Comparison of ENCODE assay signal across 9 cellular contexts in genomic region chr1:30748699-30749401, GRCh38. TPM values are rescaled to one million over a fixed set of nuclear protein-coding genes. Genes with fewer than 3 reads are reported as not detected.
A peak's percentile ranks its signal among the peaks of the same experiment; 100 is the strongest.
DNase-seq lines count a peak whose midpoint lies in the region; ATAC-seq and TF ChIP-seq lines count a peak whose summit lies in the region.
"Had no signal": no experiment of that assay in that cellular context is flagged by ENCODE, and none has a peak within 500 bp of the region (broad histone marks: within the 10 kb centered on the region; RNA-seq: fewer than 3 reads in every experiment).

No MANE protein-coding gene starts in this region.

- no peaks in the 10 kb centered on the region for H3K9me2 ChIP-seq in SU-DHL-6 (replicated peaks; ENCODE audit: insufficient read depth, low read length)

- peaks cover 96% of the 10 kb centered on the region for H3K79me2 ChIP-seq in SU-DHL-6 (ENCODE audit: insufficient read depth, low read length)

- DNase-seq in NCI-H1105 treated with DMSO at 0.1 percent for 48 hours (lab: John Stamatoyannopoulos, UW) (peak; percentile 3), NCI-H1105 (lab: John Stamatoyannopoulos, UW) (no peak), epithelial cell of esophagus (ENCODE audit: low read depth) (peak; percentile 8), esophagus muscularis mucosa (ENCODE audit: extremely low spot score) (no peak), upper lobe of left lung (no peak)
- peak; percentile 45 for DNase-seq in stimulated activated CD4-positive, alpha-beta T cell treated with anti-CD3 and anti-CD28 coated beads, Interleukin-4, amount 100 ng/mL, for 24 hours

- H3K9ac ChIP-seq in SU-DHL-6 (ENCODE audit: low read length), result peak overlapping the region; percentile 58

- intact Hi-C loops in esophagus muscularis mucosa (cut with DNase I), result no loop called here

- H3K9me3 ChIP-seq in SU-DHL-6 (ENCODE audit: insufficient read depth, low read length) (no peaks in the 10 kb centered on the region), esophagus muscularis mucosa (no peaks in the 10 kb centered on the region), upper lobe of left lung (no peaks in the 10 kb centered on the region)
- H3K9me3 ChIP-seq: A549 had no signal

- H3F3A ChIP-seq in SU-DHL-6 (ENCODE audit: insufficient read depth), result peaks cover 77% of the 10 kb centered on the region

- TF ChIP-seq CTCF in SU-DHL-6 (IDR thresholded peaks at IDR 0.05; ENCODE audit: insufficient read depth, low read length, poor library complexity, severe bottlenecking), result no peak
- TF ChIP-seq CTCF in epithelial cell of esophagus (IDR thresholded peaks at IDR 0.05; ENCODE audit: insufficient read depth, low read depth, low read length, missing control alignments), result no peak
- no peak for TF ChIP-seq CTCF in esophagus muscularis mucosa (IDR thresholded peaks at IDR 0.05)
- TF ChIP-seq CTCF in upper lobe of left lung (IDR thresholded peaks at IDR 0.05), result no peak

- H3K4me2 ChIP-seq in SU-DHL-6 (ENCODE audit: low read depth, low read length, poor library complexity, severe bottlenecking), result peak overlapping the region; percentile 68
- H3K4me2 ChIP-seq: A549 had no signal

- no peak overlapping the region for H2AFZ ChIP-seq in SU-DHL-6 (ENCODE audit: low read depth, low read length, severe bottlenecking)

- TF ChIP-seq EP300 in esophagus muscularis mucosa (IDR thresholded peaks at IDR 0.05), result no peak
- TF ChIP-seq EP300 in upper lobe of left lung (IDR thresholded peaks at IDR 0.05), result no peak

- TF ChIP-seq POLR2A in esophagus muscularis mucosa (IDR thresholded peaks at IDR 0.05; ENCODE audit: low read depth) (no peak), upper lobe of left lung (IDR thresholded peaks at IDR 0.05) (no peak)

- H3K27ac ChIP-seq in SU-DHL-6 (ENCODE audit: low read depth, low read length) (peak overlapping the region; percentile 90), esophagus muscularis mucosa (replicated peaks in 1 of 4) (peak overlapping the region in 2 of 4 donors; percentile 6 to 48), upper lobe of left lung (peak overlapping the region in 2 of 4 donors; percentile 92 to 94)

- H3K27me3 ChIP-seq in SU-DHL-6 (ENCODE audit: low read length) (no peaks in the 10 kb centered on the region), esophagus muscularis mucosa (peaks cover 0 to 4% (median 0%) of the 10 kb centered on the region in 4 donors), upper lobe of left lung (no peaks in the 10 kb centered on the region)

- H4K20me1 ChIP-seq in SU-DHL-6 (ENCODE audit: low read depth, low read length), result peaks cover 6% of the 10 kb centered on the region; the same call in 1 of the 2 replicates

- H3K4me1 ChIP-seq in esophagus muscularis mucosa, result peaks cover 0 to 53% (median 28%) of the 10 kb centered on the region in 4 donors
- peaks cover 29 to 90% (median 77%) of the 10 kb centered on the region in 4 donors for H3K4me1 ChIP-seq in upper lobe of left lung

- H3K4me3 ChIP-seq in SU-DHL-6 (ENCODE audit: insufficient read depth, low read length, poor library complexity, severe bottlenecking), result peak overlapping the region; percentile 28
- H3K4me3 ChIP-seq in epithelial cell of esophagus (ENCODE audit: low read length), result no peak overlapping the region
- H3K4me3 ChIP-seq in esophagus muscularis mucosa, result no peak overlapping the region
- no peak overlapping the region for H3K4me3 ChIP-seq in upper lobe of left lung
- H3K4me3 ChIP-seq: A549 had no signal

- 75% methylated on average over 16 of the region's 16 CpGs for WGBS in esophagus muscularis mucosa
- 72 to 82% methylated on average over 16 of the region's 16 CpGs for WGBS in upper lobe of left lung, 2 donors

- ATAC-seq in upper lobe of left lung (ENCODE audit: low FRiP score in 2 of 2) (no peak), GM21529 (IDR thresholded peaks at IDR 0.05; ENCODE audit: unreplicated experiment) (no peak)
- ATAC-seq: A549 had no signal

- peaks cover 4% of the 10 kb centered on the region; the same call in 1 of the 2 replicates for H3K36me3 ChIP-seq in SU-DHL-6 (ENCODE audit: low read length)
- H3K36me3 ChIP-seq in esophagus muscularis mucosa, result no peaks in the 10 kb centered on the region
- H3K36me3 ChIP-seq in upper lobe of left lung, result peaks cover 0 to 4% (median 0%) of the 10 kb centered on the region in 4 donors

RNA-seq across cellular contexts. Expression of gene LAPTM5, which starts 8.7 kb away (rescaled TPM):
- total RNA-seq in esophagus muscularis mucosa, result 10 to 100 TPM; 32.4 to 83.7 (median 36.3) TPM
- 100 to 1,000 TPM; 148 to 624 (median 225) TPM for total RNA-seq in upper lobe of left lung

RNA-seq across cellular contexts. Expression of gene MATN1, which starts 25.5 kb away (rescaled TPM):
- total RNA-seq in esophagus muscularis mucosa, result not detected
- total RNA-seq in upper lobe of left lung, result under 1 TPM in 1 of 6 donors, not detected in 5; 0.15 TPM

Comparison
In these comparisons a context has a peak if more than half of its experiments do, and no peak if none do; other contexts are left out.
1. DNase-seq: peak in NCI-H1105 treated with DMSO at 0.1 percent for 48 hours (single experiment), epithelial cell of esophagus (single experiment) and stimulated activated CD4-positive, alpha-beta T cell treated with anti-CD3 and anti-CD28 coated beads, Interleukin-4, amount 100 ng/mL, for 24 hours (single experiment); none in NCI-H1105 (single experiment), esophagus muscularis mucosa (single experiment) and upper lobe of left lung (0 of 2).